ENCODE assay signal across 17 cellular contexts in the genomic region with DNA sequence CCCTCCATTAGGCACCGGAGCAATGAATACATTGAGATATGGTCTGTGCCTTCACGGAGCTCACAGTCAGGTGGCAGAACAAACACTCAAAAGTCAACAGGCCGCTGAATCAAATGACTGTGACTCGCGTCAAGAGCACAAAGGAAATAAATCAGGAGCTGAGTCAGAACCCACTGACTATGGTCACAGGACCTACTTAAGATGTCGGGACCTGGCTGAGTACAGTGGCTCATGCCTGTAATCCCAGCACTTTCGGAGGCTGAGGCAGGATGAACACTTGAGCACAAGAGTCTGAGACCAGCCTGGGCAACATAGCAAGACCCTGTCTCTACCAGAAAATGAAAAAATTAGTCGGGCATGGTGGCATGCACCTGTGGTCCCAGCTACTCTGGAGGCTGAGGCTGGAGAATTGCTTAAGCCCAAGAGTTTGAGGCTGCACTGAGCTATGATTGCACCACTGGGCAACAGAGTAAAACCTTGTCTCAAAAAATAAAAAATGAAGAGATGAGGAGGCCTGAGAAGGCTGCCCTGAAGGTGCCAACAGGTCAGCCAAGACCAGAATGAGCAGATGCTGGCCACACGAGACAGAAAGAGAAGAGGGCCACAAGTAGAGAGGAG. TPM values are rescaled to one million over a fixed set of nuclear protein-coding genes. Genes with fewer than 3 reads are reported as not detected.
A peak's percentile ranks its signal among the peaks of the same experiment; 100 is the strongest.
DNase-seq lines count a peak whose midpoint lies in the region; ATAC-seq and TF ChIP-seq lines count a peak whose summit lies in the region.
"Had no signal": no experiment of that assay in that cellular context is flagged by ENCODE, and none has a peak within 500 bp of the region (broad histone marks: within the 10 kb centered on the region; RNA-seq: fewer than 3 reads in every experiment).

No MANE protein-coding gene starts in this region.

- TF ChIP-seq RAD21 in HCT116 (IDR thresholded peaks at IDR 0.05; ENCODE audit: low read depth) = peak; percentile 4; the same call in 1 of the 2 replicates

- BruUV-seq in HCT116 (replicated peaks; lab: Mats Ljungman, UMichigan) (no TSS peak), OCI-LY7 (replicated peaks; lab: Mats Ljungman, UMichigan) (no TSS peak)

- H3K4me2 ChIP-seq in HCT116 (ENCODE audit: low read length) = peak overlapping the region; percentile 54
- H3K4me2 ChIP-seq in OCI-LY7 (ENCODE audit: low read length) = no peak overlapping the region
- H3K4me2 ChIP-seq: smooth muscle cell had no signal

- ATAC-seq in HCT116 = peak; percentile 90
- no peak for ATAC-seq in GM19395 (IDR thresholded peaks at IDR 0.05; ENCODE audit: unreplicated experiment)
- ATAC-seq: heart right ventricle, left lobe of liver had no signal

- H3K4me3 ChIP-seq in HCT116 (replicated peaks in 1 of 2; ENCODE audit: low read depth in 1 of 2, low read length in 2 of 2) (no peak overlapping the region), epithelial cell of esophagus (ENCODE audit: low read length) (no peak overlapping the region), retinal pigment epithelial cell (ENCODE audit: low read length) (no peak overlapping the region), vagina (no peak overlapping the region), OCI-LY7 (ENCODE audit: low read depth, low read length, poor library complexity, severe bottlenecking) (no peak overlapping the region), esophagus squamous epithelium (no peak overlapping the region)
- H3K4me3 ChIP-seq: heart right ventricle, smooth muscle cell, tibial artery had no signal

- H3K9me3 ChIP-seq in HCT116 (ENCODE audit: control insufficient read depth in 1 of 2, insufficient read depth in 1 of 2, low read depth in 1 of 2, low read length in 2 of 2) = no peaks in the 10 kb centered on the region
- H3K9me3 ChIP-seq in vagina = no peaks in the 10 kb centered on the region
- no peaks in the 10 kb centered on the region for H3K9me3 ChIP-seq in OCI-LY7 (ENCODE audit: low read length)
- no peaks in the 10 kb centered on the region for H3K9me3 ChIP-seq in esophagus squamous epithelium
- H3K9me3 ChIP-seq: tibial artery had no signal

- H3K9me2 ChIP-seq in HCT116 (ENCODE audit: insufficient read depth) (no peaks in the 10 kb centered on the region), OCI-LY7 (ENCODE audit: insufficient read depth, low read length) (no peaks in the 10 kb centered on the region)

- no peak for TF ChIP-seq CTCF in HCT116 (IDR thresholded peaks at IDR 0.05 in 2 of 3, conservative IDR thresholded peaks at IDR 0.05 in 1 of 3; ENCODE audit: borderline replicate concordance in 1 of 3, insufficient read depth in 1 of 3, low read depth in 2 of 3, low read length in 2 of 3)
- no peak for TF ChIP-seq CTCF in epithelial cell of esophagus (IDR thresholded peaks at IDR 0.05; ENCODE audit: insufficient read depth, low read depth, low read length, missing control alignments)
- no peak for TF ChIP-seq CTCF in retinal pigment epithelial cell (conservative IDR thresholded peaks at IDR 0.05; ENCODE audit: low read depth, low read length)
- TF ChIP-seq CTCF in vagina (IDR thresholded peaks at IDR 0.05) = no peak
- no peak for TF ChIP-seq CTCF in OCI-LY7 (conservative IDR thresholded peaks at IDR 0.05; ENCODE audit: low read length)
- no peak for TF ChIP-seq CTCF in esophagus squamous epithelium (IDR thresholded peaks at IDR 0.05)

- no peaks in the 10 kb centered on the region for H4K20me1 ChIP-seq in HCT116 (ENCODE audit: insufficient read depth)
- H4K20me1 ChIP-seq in OCI-LY7 (ENCODE audit: insufficient read depth, low read length) = no peaks in the 10 kb centered on the region

- H3K36me3 ChIP-seq in HCT116 (ENCODE audit: control insufficient read depth in 1 of 2, insufficient read depth in 2 of 2, low read length in 2 of 2) (no peaks in the 10 kb centered on the region), vagina (no peaks in the 10 kb centered on the region), OCI-LY7 (ENCODE audit: insufficient read depth, low read length) (no peaks in the 10 kb centered on the region), esophagus squamous epithelium (no peaks in the 10 kb centered on the region)
- H3K36me3 ChIP-seq: heart right ventricle, tibial artery had no signal

- CTCF ChIA-PET in HCT116 (lab: Charles Lee) (interaction anchor here (1.2 kb wide), 1 partner anchor 29 kb away, joined by 6 read pairs; no protein-coding TSS in a partner anchor), OCI-LY7 (lab: Charles Lee; ENCODE audit: unreplicated experiment) (no interaction called here)

- no peak for TF ChIP-seq POLR2A in HCT116 (IDR thresholded peaks at IDR 0.05; ENCODE audit: borderline replicate concordance, extremely low read depth, insufficient read depth, insufficient read length)
- TF ChIP-seq POLR2A in vagina (IDR thresholded peaks at IDR 0.05) = no peak
- no peak for TF ChIP-seq POLR2A in esophagus squamous epithelium (IDR thresholded peaks at IDR 0.05)

- RAD21 ChIA-PET in HCT116 (lab: Charles Lee; ENCODE audit: low non-redundant PET in 1 of 2, low total read pairs in 2 of 2, uncharacterized antibody in 2 of 2, unreplicated experiment in 2 of 2) = no interaction called here

- DNase-seq in HCT116 (ENCODE audit: low read depth, low spot score) (peak; percentile 70), NCI-H510A treated with DMSO at 0.1 percent for 48 hours (lab: John Stamatoyannopoulos, UW) (peak; percentile 91), epithelial cell of esophagus (ENCODE audit: low read depth) (peak; percentile 80), retinal pigment epithelial cell (ENCODE audit: low read depth) (peak; percentile 98), vagina (ENCODE audit: extremely low spot score in 2 of 2) (no peak), OCI-LY7 (ENCODE audit: low spot score) (no peak), esophagus squamous epithelium (lab: John Stamatoyannopoulos, UW) (no peak)
- DNase-seq: activated CD4-positive, alpha-beta T cell treated with anti-CD3 and anti-CD28 coated beads, Interleukin-2, amount 10 ng/mL, durations not matched to agents 24 days and 14 days; CD8-positive, alpha-beta memory T cell; effector memory CD4-positive, alpha-beta T cell; heart right ventricle; NCI-H1694; nephron progenitor cell; tibial artery had no signal

- intact Hi-C loops in HCT116 (cut with micrococcal nuclease) = no loop called here
- intact Hi-C loops in vagina (cut with DNase I) = no loop called here
- intact Hi-C loops in OCI-LY7 (cut with micrococcal nuclease; ENCODE audit: unreplicated experiment) = no loop called here
- intact Hi-C loops in esophagus squamous epithelium (cut with DNase I) = no loop called here

- H3K27me3 ChIP-seq in HCT116 (ENCODE audit: insufficient read depth, low read length) (no peaks in the 10 kb centered on the region), vagina (no peaks in the 10 kb centered on the region), esophagus squamous epithelium (peaks cover 0 to 10% (median 0%) of the 10 kb centered on the region in 4 donors)
- H3K27me3 ChIP-seq: heart right ventricle, tibial artery had no signal

- H2AFZ ChIP-seq in HCT116 (ENCODE audit: low read depth, low read length, poor library complexity, severe bottlenecking) = peak overlapping the region; percentile 65
- no peak overlapping the region for H2AFZ ChIP-seq in OCI-LY7 (ENCODE audit: low read length)

- H3K79me2 ChIP-seq in HCT116 (ENCODE audit: insufficient read depth, low read length) (no peaks in the 10 kb centered on the region), OCI-LY7 (ENCODE audit: insufficient read depth, low read depth, low read length) (no peaks in the 10 kb centered on the region)

- WGBS in esophagus squamous epithelium, 2 donors = 52 to 57% methylated on average over 9 of the region's 9 CpGs

- H3K4me1 ChIP-seq in HCT116 (ENCODE audit: control insufficient read depth in 1 of 2, insufficient read depth in 2 of 2, low read length in 2 of 2) (peaks cover 0 to 10% of the 10 kb centered on the region in 2 experiments; a peak in 2 of 4 replicates), vagina (no peaks in the 10 kb centered on the region), OCI-LY7 (ENCODE audit: insufficient read depth, low read length, poor library complexity, severe bottlenecking) (no peaks in the 10 kb centered on the region), esophagus squamous epithelium (no peaks in the 10 kb centered on the region)
- H3K4me1 ChIP-seq: heart right ventricle, tibial artery had no signal

- H3K27ac ChIP-seq in HCT116 (ENCODE audit: low read depth, low read length) (no peak overlapping the region), vagina (no peak overlapping the region), OCI-LY7 (ENCODE audit: low read depth, low read length, poor library complexity, severe bottlenecking) (no peak overlapping the region), esophagus squamous epithelium (no peak overlapping the region)
- H3K27ac ChIP-seq: heart right ventricle, tibial artery had no signal

- POLR2A ChIA-PET in HCT116 (lab: Charles Lee) (interaction anchor here (1.2 kb wide), 1 partner anchor 9 kb away, joined by 3 read pairs; no protein-coding TSS in a partner anchor), OCI-LY7 (lab: Charles Lee) (interaction anchor here (0.7 kb wide), 2 partner anchors 49 to 1716 kb away, joined by 3 to 4 read pairs; no protein-coding TSS in a partner anchor)

- H3K9ac ChIP-seq in HCT116 (ENCODE audit: low read length) = no peak overlapping the region

TF ChIP-seq in HCT116, 20 proteins besides CTCF, POLR2A, EP300 and RAD21 (continues in another document):
- TF ChIP-seq FOSL1 (IDR thresholded peaks at IDR 0.05; ENCODE audit: low read depth) = peak; percentile 56

RNA-seq across cellular contexts. Expression of a gene that starts 19.9 kb away (rescaled TPM):
- total RNA-seq in HCT116 (2021; ENCODE audit: unreplicated experiment) (not detected), vagina (0.49 TPM), OCI-LY7 (2022) (not detected in 2 replicates), esophagus squamous epithelium (under 1 TPM in 3 of 4 donors, not detected in 1; 0.13 to 0.19 (median 0.15) TPM)
- not detected in 2 replicates for polyA plus RNA-seq in HCT116 (2012)
- not detected in 2 replicates for total RNA-seq in OCI-LY7 (2014; rRNA removed; shearing (Covaris generic))
- total RNA-seq: activated CD4-positive, alpha-beta T cell treated with anti-CD3 and anti-CD28 coated beads, Interleukin-2, amount 10 ng/mL, durations not matched to agents 24 days and 14 days; CD8-positive, alpha-beta memory T cell; smooth muscle cell had no signal
- polyA plus RNA-seq: CD8-positive, alpha-beta memory T cell; smooth muscle cell had no signal

RNA-seq across cellular contexts. Expression of a gene that starts 54.5 kb away (rescaled TPM):
- total RNA-seq in HCT116 (2021; ENCODE audit: unreplicated experiment) (25.0 TPM), vagina (68.3 TPM), OCI-LY7 (2022) (45.1 and 46.1 TPM in 2 replicates), esophagus squamous epithelium (100 to 1,000 TPM in 1 of 4 donors, 10 to 100 TPM in 3; 18.2 to 217 (median 46.7) TPM)
- polyA plus RNA-seq in HCT116 (2012) = 12.9 and 13.4 TPM in 2 replicates
- 21.8 and 32.4 TPM in 2 replicates for total RNA-seq in OCI-LY7 (2014; rRNA removed; shearing (Covaris generic))

Comparison
In these comparisons a context has a peak if more than half of its experiments do, and no peak if none do; other contexts are left out.
1. DNase-seq: peak in HCT116 (single experiment), NCI-H510A treated with DMSO at 0.1 percent for 48 hours (single experiment), epithelial cell of esophagus (single experiment) and retinal pigment epithelial cell (single experiment); none in vagina (0 of 2), OCI-LY7 (single experiment) and esophagus squamous epithelium (single experiment).